ENCODE assay signal across 33 cellular contexts in genomic region chr1:101055623-101056022, GRCh38.
"Had no signal": no experiment of that assay in that cellular context is flagged by ENCODE, and none has a peak within 500 bp of the region (broad histone marks: within the 10 kb centered on the region; RNA-seq: fewer than 3 reads in every experiment).

No MANE protein-coding gene starts in this region.

- H3K27me3 Mint-ChIP-seq: activated CD4-positive, alpha-beta T cell treated with anti-CD3 and anti-CD28 coated beads, Interleukin-2, amount 10 ng/mL, durations not matched to agents 7 days and 5 days; activated CD8-positive, alpha-beta memory T cell treated with anti-CD3 and anti-CD28 coated beads, Interleukin-2, amount 10 ng/mL, durations not matched to agents 7 days and 5 days; activated naive CD4-positive, alpha-beta T cell treated with anti-CD3 and anti-CD28 coated beads, Interleukin-2, amount 10 ng/mL, durations not matched to agents 7 days and 5 days; activated naive CD8-positive, alpha-beta T cell treated with anti-CD3 and anti-CD28 coated beads, Interleukin-2, amount 10 ng/mL, durations not matched to agents 7 days and 5 days; brain; central memory CD8-positive, alpha-beta T cell; dendritic cell treated with granulocyte-macrophage colony-stimulating factor and Interleukin-4, amounts not matched to agents 40 ng/mL and 50 ng/mL, for 4 days; T-cell had no signal

- H3K9me3 Mint-ChIP-seq: central memory CD8-positive, alpha-beta T cell; dendritic cell treated with granulocyte-macrophage colony-stimulating factor and Interleukin-4, amounts not matched to agents 40 ng/mL and 50 ng/mL, for 4 days; endodermal cell had no signal

- H3K4me3 ChIP-seq: ascending aorta, coronary artery, dorsolateral prefrontal cortex, esophagus muscularis mucosa, gastroesophageal sphincter, heart right ventricle had no signal

- H3K4me1 ChIP-seq: ascending aorta, esophagus muscularis mucosa, gastroesophageal sphincter had no signal

- ATAC-seq: activated CD8-positive, alpha-beta memory T cell treated with anti-CD3 and anti-CD28 coated beads, Interleukin-2, amount 10 ng/mL, durations not matched to agents 7 days and 5 days; activated CD8-positive, alpha-beta T cell treated with anti-CD3 and anti-CD28 coated beads, Interleukin-2, amount 10 ng/mL, durations not matched to agents 7 days and 5 days; activated naive CD4-positive, alpha-beta T cell treated with anti-CD3 and anti-CD28 coated beads, Interleukin-2, amount 50 U/mL, for 72 hours; gastroesophageal sphincter; heart right ventricle; T-cell had no signal

- H3K4me3 Mint-ChIP-seq: activated CD4-positive, alpha-beta T cell treated with anti-CD3 and anti-CD28 coated beads, Interleukin-2, amount 10 ng/mL, durations not matched to agents 7 days and 5 days; activated CD8-positive, alpha-beta memory T cell treated with anti-CD3 and anti-CD28 coated beads, Interleukin-2, amount 10 ng/mL, durations not matched to agents 7 days and 5 days; activated CD8-positive, alpha-beta T cell treated with anti-CD3 and anti-CD28 coated beads, Interleukin-2, amount 10 ng/mL, durations not matched to agents 7 days and 5 days; activated naive CD4-positive, alpha-beta T cell treated with anti-CD3 and anti-CD28 coated beads, Interleukin-2, amount 10 ng/mL, durations not matched to agents 7 days and 5 days; activated naive CD8-positive, alpha-beta T cell treated with anti-CD3 and anti-CD28 coated beads, Interleukin-2, amount 10 ng/mL, durations not matched to agents 7 days and 5 days; activated T-helper 1 cell treated with anti-CD3 and anti-CD28 coated beads, Interleukin-12 subunit alpha, Interleukin-12 subunit beta, Interleukin-2, Interleukin-4 antibody, amounts not matched to agents 30 ng/mL and 10 ng/mL and 1 ng/mL, durations not matched to agents 14 hours and 24 hours and 36 hours; brain; central memory CD8-positive, alpha-beta T cell; dendritic cell treated with granulocyte-macrophage colony-stimulating factor and Interleukin-4, amounts not matched to agents 40 ng/mL and 50 ng/mL, for 4 days; endodermal cell; T-cell; T-helper 1 cell treated with Interleukin-12 subunit alpha and Interleukin-12 subunit beta and Interleukin-4 antibody, amounts not matched to agents 30 μg/mL and 1 μg/mL, for 36 hours; T-helper 2 cell treated with Interferon-gamma antibody and Interleukin-4, amounts not matched to agents 5 μg/mL and 100 μg/mL, for 36 hours had no signal

- H3K27ac Mint-ChIP-seq: activated CD4-positive, alpha-beta T cell treated with anti-CD3 and anti-CD28 coated beads, Interleukin-2, amount 10 ng/mL, durations not matched to agents 7 days and 5 days; activated CD8-positive, alpha-beta memory T cell treated with anti-CD3 and anti-CD28 coated beads, Interleukin-2, amount 10 ng/mL, durations not matched to agents 7 days and 5 days; activated CD8-positive, alpha-beta T cell treated with anti-CD3 and anti-CD28 coated beads, Interleukin-2, amount 10 ng/mL, durations not matched to agents 7 days and 5 days; activated naive CD4-positive, alpha-beta T cell treated with anti-CD3 and anti-CD28 coated beads, Interleukin-2, amount 10 ng/mL, durations not matched to agents 7 days and 5 days; activated naive CD4-positive, alpha-beta T cell treated with anti-CD3 and anti-CD28 coated beads, Interleukin-2, amount 50 U/mL, for 72 hours; activated naive CD8-positive, alpha-beta T cell treated with anti-CD3 and anti-CD28 coated beads, Interleukin-2, amount 10 ng/mL, durations not matched to agents 7 days and 5 days; activated T-helper 1 cell treated with anti-CD3 and anti-CD28 coated beads, Interleukin-12 subunit alpha, Interleukin-12 subunit beta, Interleukin-2, Interleukin-4 antibody, amounts not matched to agents 30 ng/mL and 10 ng/mL and 1 ng/mL, durations not matched to agents 14 hours and 24 hours and 36 hours; activated T-helper 2 cell treated with anti-CD3 and anti-CD28 coated beads, Interferon-gamma antibody, Interleukin-2, Interleukin-4, amounts not matched to agents 10 μg/mL and 5 μg/mL and 100 μg/mL, durations not matched to agents 14 hours and 24 hours and 36 hours; brain; dendritic cell treated with granulocyte-macrophage colony-stimulating factor and Interleukin-4, amounts not matched to agents 40 ng/mL and 50 ng/mL, for 4 days; endodermal cell; T-cell; T-helper 1 cell treated with Interleukin-12 subunit alpha and Interleukin-12 subunit beta and Interleukin-4 antibody, amounts not matched to agents 30 μg/mL and 1 μg/mL, for 36 hours; T-helper 2 cell treated with Interferon-gamma antibody and Interleukin-4, amounts not matched to agents 5 μg/mL and 100 μg/mL, for 36 hours had no signal

- H3K9me3 ChIP-seq: ascending aorta, esophagus muscularis mucosa, gastroesophageal sphincter, heart right ventricle had no signal

- DNase-seq: activated CD4-positive, alpha-beta T cell treated with anti-CD3 and anti-CD28 coated beads for 1 hour; activated CD4-positive, alpha-beta T cell treated with anti-CD3 and anti-CD28 coated beads for 4 hours; activated CD4-positive, alpha-beta T cell treated with anti-CD3 and anti-CD28 coated beads, Interleukin-2, amount 10 ng/mL, durations not matched to agents 7 days and 5 days; activated CD4-positive, alpha-beta T cell treated with anti-CD3 and anti-CD28 coated beads, Interleukin-2, amount 50 U/mL, for 48 hours; activated CD8-positive, alpha-beta memory T cell treated with anti-CD3 and anti-CD28 coated beads, Interleukin-2, amount 10 ng/mL, durations not matched to agents 7 days and 5 days; activated CD8-positive, alpha-beta memory T cell treated with anti-CD3 and anti-CD28 coated beads, Interleukin-2, amount 50 U/mL, for 4 hours; activated CD8-positive, alpha-beta T cell treated with anti-CD3 and anti-CD28 coated beads, Interleukin-2, amount 10 ng/mL, durations not matched to agents 7 days and 5 days; activated effector memory CD4-positive, alpha-beta T cell treated with anti-CD3 and anti-CD28 coated beads, Interleukin-2, amount 50 U/mL, for 16 hours; activated naive CD4-positive, alpha-beta T cell treated with anti-CD3 and anti-CD28 coated beads, Interleukin-2, amount 10 ng/mL, durations not matched to agents 7 days and 5 days; activated naive CD8-positive, alpha-beta T cell treated with anti-CD3 and anti-CD28 coated beads, Interleukin-2, amount 10 ng/mL, durations not matched to agents 7 days and 5 days; activated T-cell treated with anti-CD3 and anti-CD28 coated beads, Interleukin-2, amount 50 U/mL, for 1 hour; activated T-cell treated with anti-CD3 and anti-CD28 coated beads, Interleukin-2, amount 50 U/mL, for 48 hours; dorsolateral prefrontal cortex; effector memory CD4-positive, alpha-beta T cell; endodermal cell; erythroblast; foreskin melanocyte; heart right ventricle; SW 1271; T-cell; T1000 had no signal

- H3K27me3 ChIP-seq: ascending aorta, dorsolateral prefrontal cortex, esophagus muscularis mucosa, gastroesophageal sphincter, heart right ventricle had no signal

- H3K36me3 ChIP-seq: ascending aorta, esophagus muscularis mucosa, gastroesophageal sphincter, heart right ventricle had no signal

- H3K27ac ChIP-seq: ascending aorta, coronary artery, dorsolateral prefrontal cortex, esophagus muscularis mucosa, gastroesophageal sphincter, heart right ventricle had no signal
